In genomic region chr14:54676822-54677708, GRCh38 we compare ENCODE assay signal across 9 cellular contexts.
DNase-seq lines count a peak whose midpoint lies in the region; ATAC-seq and TF ChIP-seq lines count a peak whose summit lies in the region.
"Had no signal": no experiment of that assay in that cellular context is flagged by ENCODE, and none has a peak within 500 bp of the region (broad histone marks: within the 10 kb centered on the region; RNA-seq: fewer than 3 reads in every experiment).

No MANE protein-coding gene starts in this region.

- intact Hi-C loops in A673 (cut with micrococcal nuclease; ENCODE audit: unreplicated experiment), result no loop called here
- intact Hi-C loops in PC-9 (cut with micrococcal nuclease; ENCODE audit: unreplicated experiment), result no loop called here

- no peak overlapping the region for H2AFZ ChIP-seq in PC-9

- no peak overlapping the region for H3K9ac ChIP-seq in mucosa of rectum (ENCODE audit: low read depth in 1 of 2, low read length in 2 of 2)

- H3K9me3 ChIP-seq in A673 (ENCODE audit: low read depth, low read length, poor library complexity, severe bottlenecking) (no peaks in the 10 kb centered on the region), PC-9 (ENCODE audit: insufficient read depth, low read depth) (no peaks in the 10 kb centered on the region), esophagus (ENCODE audit: control insufficient read depth in 2 of 2, insufficient read depth in 1 of 2, low read depth in 1 of 2, low read length in 1 of 2) (no peaks in the 10 kb centered on the region), mucosa of rectum (ENCODE audit: control insufficient read depth in 2 of 2, low read length in 2 of 2) (no peaks in the 10 kb centered on the region)

- no peaks in the 10 kb centered on the region; the same call in 1 of the 2 replicates for H3K79me2 ChIP-seq in PC-9 (ENCODE audit: low read depth)

- TF ChIP-seq CTCF in A673 (conservative IDR thresholded peaks at IDR 0.05; ENCODE audit: low read depth, low read length) (no peak), PC-9 (conservative IDR thresholded peaks at IDR 0.05) (no peak)

- CTCF ChIA-PET in A673 (lab: Charles Lee), result interaction anchor here (1.3 kb wide), 1 partner anchor 14 kb away, joined by 7 read pairs; no protein-coding TSS in a partner anchor
- CTCF ChIA-PET in PC-9 (lab: Charles Lee), result interaction anchor here (0.8 to 1.4 kb wide), 2 partner anchors 96 to 108 kb away, joined by 3 to 4 read pairs; no protein-coding TSS in a partner anchor

- BruUV-seq in A673 (replicated peaks; lab: Mats Ljungman, UMichigan), result no TSS peak
- BruUV-seq in PC-9 (replicated peaks; lab: Mats Ljungman, UMichigan), result no TSS peak

- H3F3A ChIP-seq in PC-9 (ENCODE audit: insufficient read depth, low read depth), result peaks cover 12% of the 10 kb centered on the region; the same call in 1 of the 2 replicates

- H3K36me3 ChIP-seq in A673 (ENCODE audit: insufficient read depth, low read length, poor library complexity, severe bottlenecking) (no peaks in the 10 kb centered on the region), PC-9 (ENCODE audit: low read depth) (no peaks in the 10 kb centered on the region), esophagus (ENCODE audit: control insufficient read depth in 2 of 2, insufficient read depth in 2 of 2, low read length in 1 of 2) (no peaks in the 10 kb centered on the region), mucosa of rectum (ENCODE audit: control insufficient read depth in 2 of 2, insufficient read depth in 2 of 2, low read length in 2 of 2) (no peaks in the 10 kb centered on the region)

- POLR2A ChIA-PET in A673 (lab: Charles Lee; ENCODE audit: low non-redundant PET) (no interaction called here), PC-9 (lab: Charles Lee; ENCODE audit: unreplicated experiment) (interaction anchor here (0.6 kb wide), 1 partner anchor 23 kb away, joined by 14 read pairs; no protein-coding TSS in a partner anchor)

- DNase-seq in A673 (ENCODE audit: low spot score) (peak; percentile 91), PC-9 (peak; percentile 50 to 87), left lobe of liver (ENCODE audit: low spot score) (no peak)
- no peak for DNase-seq in activated CD4-positive, alpha-beta T cell treated with anti-CD3 and anti-CD28 coated beads for 1 hour
- DNase-seq in activated CD4-positive, alpha-beta T cell treated with anti-CD3 and anti-CD28 coated beads for 48 hours, result no peak
- DNase-seq: activated naive CD8-positive, alpha-beta T cell treated with anti-CD3 and anti-CD28 coated beads, Interleukin-2, amount 50 U/mL, for 24 hours had no signal

- 41 to 50% methylated on average over 11 of the region's 11 CpGs for WGBS in esophagus, 2 donors

- H3K27ac ChIP-seq in A673 (ENCODE audit: low read depth, low read length, poor library complexity, severe bottlenecking) (peak overlapping the region; percentile 26), PC-9 (peak overlapping the region; percentile 64), esophagus (ENCODE audit: low read depth in 2 of 2, low read length in 1 of 2) (peak overlapping the region; percentile 47 to 62), mucosa of rectum (ENCODE audit: low read depth in 2 of 2, low read length in 2 of 2) (peak overlapping the region; percentile 26 to 70)

- H3K4me3 ChIP-seq in A673 (ENCODE audit: low read depth, low read length, poor library complexity, severe bottlenecking) (no peak overlapping the region), PC-9 (no peak overlapping the region), esophagus (ENCODE audit: low read depth in 1 of 2, low read length in 2 of 2) (no peak overlapping the region), mucosa of rectum (ENCODE audit: low read length in 2 of 2) (no peak overlapping the region)

- no peaks in the 10 kb centered on the region for H3K9me2 ChIP-seq in PC-9 (ENCODE audit: insufficient read depth)

- no peaks in the 10 kb centered on the region for H4K20me1 ChIP-seq in PC-9 (ENCODE audit: insufficient read depth)

- ATAC-seq in left lobe of liver, result no peak
- no peak for ATAC-seq in HG02938 (IDR thresholded peaks at IDR 0.05; ENCODE audit: unreplicated experiment)
- ATAC-seq: activated naive CD8-positive, alpha-beta T cell treated with anti-CD3 and anti-CD28 coated beads, Interleukin-2, amount 50 U/mL, for 24 hours had no signal

- H3K27me3 ChIP-seq in A673 (replicated peaks; ENCODE audit: insufficient read depth, low read depth, low read length, poor library complexity), result no peaks in the 10 kb centered on the region
- H3K27me3 ChIP-seq in PC-9 (ENCODE audit: insufficient read depth, low read depth), result no peaks in the 10 kb centered on the region
- no peaks in the 10 kb centered on the region for H3K27me3 ChIP-seq in esophagus (ENCODE audit: control insufficient read depth in 1 of 2, insufficient read depth in 2 of 2, low read length in 2 of 2)
- H3K27me3 ChIP-seq in mucosa of rectum (ENCODE audit: control insufficient read depth in 2 of 2, insufficient read depth in 2 of 2, low read length in 2 of 2), result no peaks in the 10 kb centered on the region

- H3K4me2 ChIP-seq in PC-9, result peak overlapping the region; percentile 69

- H3K4me1 ChIP-seq in A673 (ENCODE audit: insufficient read depth, low read length, poor library complexity, severe bottlenecking), result peaks cover 54% of the 10 kb centered on the region
- peaks cover 17% of the 10 kb centered on the region for H3K4me1 ChIP-seq in PC-9 (replicated peaks; ENCODE audit: insufficient read depth)
- no peaks in the 10 kb centered on the region for H3K4me1 ChIP-seq in esophagus (ENCODE audit: control insufficient read depth in 2 of 2, insufficient read depth in 2 of 2, low read length in 1 of 2)
- peaks cover 0 to 11% of the 10 kb centered on the region in 2 donors for H3K4me1 ChIP-seq in mucosa of rectum (ENCODE audit: control insufficient read depth in 2 of 2, insufficient read depth in 2 of 2, low read length in 2 of 2)

Comparison
In these comparisons a context has a peak if more than half of its experiments do, and no peak if none do; other contexts are left out.
1. DNase-seq: peak in A673 (single experiment) and PC-9 (2 of 2); none in activated CD4-positive, alpha-beta T cell treated with anti-CD3 and anti-CD28 coated beads for 1 hour (single experiment), left lobe of liver (single experiment) and activated CD4-positive, alpha-beta T cell treated with anti-CD3 and anti-CD28 coated beads for 48 hours (single experiment).
2. Peak in every context shown above with its lines, with median percentiles within 50 percentile points of each other: H3K27ac ChIP-seq.